In the genomic region with DNA sequence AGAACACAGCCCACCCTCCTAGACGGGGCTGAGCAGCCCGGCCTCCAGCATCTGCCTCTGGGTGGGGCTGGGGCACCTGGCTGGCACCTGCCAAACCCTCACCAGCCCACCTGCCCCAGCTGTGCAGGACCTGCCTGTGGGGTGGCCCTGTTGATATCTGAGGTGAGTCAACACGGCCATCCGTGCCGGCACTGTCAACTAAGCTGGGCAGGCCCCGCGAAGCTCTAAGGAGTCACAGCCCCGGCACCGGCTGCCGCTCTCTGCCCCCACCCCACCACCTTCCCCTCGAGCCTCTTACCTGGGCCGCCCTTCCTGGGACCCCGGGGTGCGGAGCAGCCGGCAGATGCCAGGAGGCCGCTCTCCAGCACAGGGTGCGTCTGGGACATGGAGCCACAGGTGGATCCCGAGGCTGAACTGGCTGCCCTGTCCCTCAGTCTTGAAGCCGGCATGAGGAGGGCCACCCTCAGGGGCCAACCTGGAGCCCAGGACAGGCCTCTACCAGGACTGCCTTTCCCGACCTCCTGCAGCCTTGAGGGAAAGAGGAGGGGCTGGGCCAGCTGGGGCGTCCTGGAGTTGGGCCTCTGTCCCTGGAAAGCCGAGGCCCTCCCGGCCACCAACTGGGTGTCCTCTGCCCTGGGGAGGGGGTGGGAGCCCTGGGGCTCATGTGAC, we compare ENCODE assay signal across 14 cellular contexts. TPM values are rescaled to one million over a fixed set of nuclear protein-coding genes. Genes with fewer than 3 reads are reported as not detected.
A peak's percentile ranks its signal among the peaks of the same experiment; 100 is the strongest.
DNase-seq lines count a peak whose midpoint lies in the region; ATAC-seq and TF ChIP-seq lines count a peak whose summit lies in the region.
"Had no signal": no experiment of that assay in that cellular context is flagged by ENCODE, and none has a peak within 500 bp of the region (broad histone marks: within the 10 kb centered on the region; RNA-seq: fewer than 3 reads in every experiment).

No MANE protein-coding gene starts in this region.

- peaks cover 76% of the 10 kb centered on the region for H3K79me2 ChIP-seq in MM.1S (ENCODE audit: low read length)

- TF ChIP-seq EP300 in stomach (IDR thresholded peaks at IDR 0.05), result no peak

- no peak for DNase-seq in activated CD4-positive, CD25-positive, alpha-beta regulatory T cell treated with anti-CD3 and anti-CD28 coated beads, Interleukin-2, amount 50 U/mL, for 72 hours
- peak; percentile 38 for DNase-seq in MM.1S
- no peak for DNase-seq in stomach
- DNase-seq in mesenteric fat pad (ENCODE audit: low spot score), result no peak
- DNase-seq: activated CD8-positive, alpha-beta memory T cell treated with anti-CD3 and anti-CD28 coated beads, Interleukin-2, amount 50 U/mL, for 48 hours; Caco-2; NCI-H1930; NK-92 treated with Interleukin-12 subunit alpha and Interleukin-12 subunit beta, amount 100 ng/mL, for 24 hours; small intestine had no signal

- 47 to 54% (median 50%) methylated on average over 14 to 23 of the region's 23 CpGs for WGBS in stomach, 5 donors

- no peaks in the 10 kb centered on the region for H3K9me2 ChIP-seq in MM.1S (replicated peaks; ENCODE audit: insufficient read depth, low read length)

- H3K9ac ChIP-seq in MM.1S (ENCODE audit: low read length), result peak overlapping the region; percentile 83
- H3K9ac ChIP-seq in duodenal mucosa (ENCODE audit: low read depth in 1 of 2, low read length in 2 of 2), result no peak overlapping the region

- H4K20me1 ChIP-seq in MM.1S (ENCODE audit: insufficient read depth, low read length), result no peaks in the 10 kb centered on the region

- H3F3A ChIP-seq in MM.1S (ENCODE audit: insufficient read depth, low read length), result peaks cover 12% of the 10 kb centered on the region; the same call in 1 of the 2 replicates

- H3K36me3 ChIP-seq in MM.1S (replicated peaks; ENCODE audit: insufficient read depth, low read length), result no peaks in the 10 kb centered on the region
- no peaks in the 10 kb centered on the region for H3K36me3 ChIP-seq in duodenal mucosa (ENCODE audit: control insufficient read depth in 1 of 2, insufficient read depth in 2 of 2, low read length in 2 of 2)
- no peaks in the 10 kb centered on the region for H3K36me3 ChIP-seq in stomach

- no peak for TF ChIP-seq POLR2A in stomach (IDR thresholded peaks at IDR 0.05)

- H3K4me3 ChIP-seq in MM.1S (ENCODE audit: low read length) (peak overlapping the region; percentile 79), duodenal mucosa (ENCODE audit: low read depth in 1 of 2, low read length in 2 of 2) (peak overlapping the region; percentile 29 to 43), stomach (peak overlapping the region; percentile 13 to 39 (median 24))

- H3K27ac ChIP-seq in MM.1S (ENCODE audit: low read length) (peak overlapping the region; percentile 88; the same call in 1 of the 2 replicates), duodenal mucosa (ENCODE audit: low read depth, low read length) (no peak overlapping the region), stomach (peak overlapping the region in 4 of 5 donors; percentile 2 to 53 (median 48))

- TF ChIP-seq CTCF in MM.1S (IDR thresholded peaks at IDR 0.05; ENCODE audit: low read length), result no peak
- no peak for TF ChIP-seq CTCF in stomach (IDR thresholded peaks at IDR 0.05)

- peak; percentile 14 to 22 for ATAC-seq in activated CD4-positive, CD25-positive, alpha-beta regulatory T cell treated with anti-CD3 and anti-CD28 coated beads, Interleukin-2, amount 50 U/mL, for 24 hours
- no peak for ATAC-seq in HG02642 (IDR thresholded peaks at IDR 0.05; ENCODE audit: poor library complexity, unreplicated experiment)
- no peak for ATAC-seq in GM19467 (IDR thresholded peaks at IDR 0.05; ENCODE audit: unreplicated experiment)

- no peaks in the 10 kb centered on the region for H3K9me3 ChIP-seq in MM.1S (replicated peaks; ENCODE audit: insufficient read depth, low read length)
- H3K9me3 ChIP-seq in duodenal mucosa (ENCODE audit: control insufficient read depth in 1 of 2, low read length in 2 of 2), result no peaks in the 10 kb centered on the region
- no peaks in the 10 kb centered on the region for H3K9me3 ChIP-seq in stomach
- H3K9me3 ChIP-seq: Caco-2 had no signal

- no peaks in the 10 kb centered on the region for H3K27me3 ChIP-seq in MM.1S (replicated peaks; ENCODE audit: insufficient read depth, low read length)
- peaks cover 0 to 9% of the 10 kb centered on the region in 2 donors for H3K27me3 ChIP-seq in duodenal mucosa (ENCODE audit: control insufficient read depth in 1 of 2, insufficient read depth in 2 of 2, low read length in 2 of 2)
- peaks cover 0 to 81% (median 25%) of the 10 kb centered on the region in 3 donors for H3K27me3 ChIP-seq in stomach

- H3K4me1 ChIP-seq in MM.1S (ENCODE audit: low read length) (peaks cover 7% of the 10 kb centered on the region; the same call in 1 of the 2 replicates), duodenal mucosa (ENCODE audit: control insufficient read depth in 1 of 2, insufficient read depth in 2 of 2, low read length in 2 of 2) (peaks cover 12 to 39% of the 10 kb centered on the region in 2 donors), stomach (peaks cover 0 to 41% (median 19%) of the 10 kb centered on the region in 4 donors)
- H3K4me1 ChIP-seq: Caco-2 had no signal

- intact Hi-C loops in stomach (cut with DNase I; ENCODE audit: low total_unique reads), result no loop called here

- H2AFZ ChIP-seq in MM.1S (ENCODE audit: low read length), result no peak overlapping the region

- peak overlapping the region; percentile 95 for H3K4me2 ChIP-seq in MM.1S (ENCODE audit: low read depth, low read length)

RNA-seq across cellular contexts. Expression of a gene that starts 0.5 kb away (rescaled TPM):
- total RNA-seq in stomach, result 10 to 100 TPM in 1 of 5 donors, 1 to 10 TPM in 2, under 1 TPM in 2; 0.58 to 57.6 (median 3.5) TPM
- 1 to 10 TPM; 1.6 to 2.8 (median 2.1) TPM for polyA plus RNA-seq in stomach
- total RNA-seq in mesenteric fat pad, result 8.5 TPM
- total RNA-seq: chondrocyte had no signal

Comparison
In these comparisons a context has a peak if more than half of its experiments do, and no peak if none do; other contexts are left out.
1. ATAC-seq: peak in activated CD4-positive, CD25-positive, alpha-beta regulatory T cell treated with anti-CD3 and anti-CD28 coated beads, Interleukin-2, amount 50 U/mL, for 24 hours (2 of 2); none in HG02642 (single experiment) and GM19467 (single experiment).
2. H3K4me3 ChIP-seq: peak in every context shown above with its lines; median percentile 79 in MM.1S; 36 in duodenal mucosa; 24 in stomach.